ENCODE assay signal across 19 cellular contexts in genomic region chr3:25354071-25354470, GRCh38.
DNase-seq lines count a peak whose midpoint lies in the region; ATAC-seq and TF ChIP-seq lines count a peak whose summit lies in the region.
"Had no signal": no experiment of that assay in that cellular context is flagged by ENCODE, and none has a peak within 500 bp of the region (broad histone marks: within the 10 kb centered on the region; RNA-seq: fewer than 3 reads in every experiment).

No MANE protein-coding gene starts in this region.

- CTCF ChIA-PET in CD4-positive, alpha-beta memory T cell (lab: Charles Lee; ENCODE audit: partially characterized antibody), result no interaction called here

- H3K4me1 ChIP-seq in Peyer's patch, result no peaks in the 10 kb centered on the region
- H3K4me1 ChIP-seq in CD4-positive, alpha-beta memory T cell (ENCODE audit: insufficient read depth, low read length), result no peaks in the 10 kb centered on the region
- H3K4me1 ChIP-seq: BE2C had no signal

- H3K4me3 Mint-ChIP-seq in HFFc6 (peak overlapping the region; percentile 58; the same call in 1 of the 2 replicates), chondrocyte (ENCODE audit: unreplicated experiment) (no peak overlapping the region), nephron (no peak overlapping the region)
- no peak overlapping the region for H3K4me3 Mint-ChIP-seq in CD4-positive, alpha-beta memory T cell
- H3K4me3 Mint-ChIP-seq: CD8-positive, alpha-beta memory T cell; IgD-negative memory B cell had no signal

- no peaks in the 10 kb centered on the region for H3K27me3 ChIP-seq in Peyer's patch
- no peaks in the 10 kb centered on the region for H3K27me3 ChIP-seq in CD4-positive, alpha-beta memory T cell (ENCODE audit: insufficient read depth, low read length)
- H3K27me3 ChIP-seq: BE2C had no signal

- peak overlapping the region; percentile 52; the same call in 1 of the 2 replicates for H3K27ac Mint-ChIP-seq in HFFc6
- peak overlapping the region; percentile 82 for H3K27ac Mint-ChIP-seq in chondrocyte (ENCODE audit: unreplicated experiment)
- H3K27ac Mint-ChIP-seq in nephron, result peak overlapping the region; percentile 25 to 71 (median 54)
- no peak overlapping the region for H3K27ac Mint-ChIP-seq in CD4-positive, alpha-beta memory T cell
- H3K27ac Mint-ChIP-seq: CD8-positive, alpha-beta memory T cell; IgD-negative memory B cell had no signal

- ATAC-seq in GM21367 (IDR thresholded peaks at IDR 0.05; ENCODE audit: unreplicated experiment) (no peak), HG03520 (IDR thresholded peaks at IDR 0.05; ENCODE audit: unreplicated experiment) (no peak)
- ATAC-seq: Panc1 had no signal

- H3K27ac ChIP-seq in Peyer's patch, result no peak overlapping the region
- no peak overlapping the region for H3K27ac ChIP-seq in CD4-positive, alpha-beta memory T cell (ENCODE audit: low read depth, low read length)

- intact Hi-C loops in CD4-positive, alpha-beta memory T cell (cut with micrococcal nuclease), result no loop called here

- H3K9me3 Mint-ChIP-seq in HFFc6, result peaks cover 12% of the 10 kb centered on the region
- H3K9me3 Mint-ChIP-seq in chondrocyte (ENCODE audit: low read depth), result peaks cover 10% of the 10 kb centered on the region
- H3K9me3 Mint-ChIP-seq in nephron, result peaks cover 6% of the 10 kb centered on the region
- peaks cover 0 to 7% (median 3%) of the 10 kb centered on the region in 8 donors for H3K9me3 Mint-ChIP-seq in CD4-positive, alpha-beta memory T cell

- TF ChIP-seq CTCF in HFFc6 (IDR thresholded peaks at IDR 0.05), result no peak
- no peak for TF ChIP-seq CTCF in chondrocyte (IDR thresholded peaks at IDR 0.05)
- TF ChIP-seq CTCF in nephron (IDR thresholded peaks at IDR 0.05; ENCODE audit: unreplicated experiment in 3 of 3), result no peak
- TF ChIP-seq CTCF in Peyer's patch (IDR thresholded peaks at IDR 0.05), result no peak

- no peak for TF ChIP-seq POLR2A in Peyer's patch (IDR thresholded peaks at IDR 0.05)

- peak; percentile 19 for DNase-seq in AG08395 (ENCODE audit: low spot score)
- no peak for DNase-seq in HFFc6
- DNase-seq in chondrocyte (ENCODE audit: low spot score), result no peak
- no peak for DNase-seq in Peyer's patch
- no peak for DNase-seq in CD4-positive, alpha-beta memory T cell
- DNase-seq: BE2C; CD8-positive, alpha-beta memory T cell; DND-41; MV-4-11; NCI-H1417 treated with DMSO at 0.1 percent for 48 hours; NCI-H2029 treated with DMSO at 0.1 percent for 48 hours; NCI-H510A; NCI-H82; SHP77 had no signal

- H3K27me3 Mint-ChIP-seq in HFFc6 (ENCODE audit: insufficient read depth), result no peaks in the 10 kb centered on the region
- H3K27me3 Mint-ChIP-seq in chondrocyte (ENCODE audit: low read depth), result no peaks in the 10 kb centered on the region
- peaks cover 4% of the 10 kb centered on the region for H3K27me3 Mint-ChIP-seq in nephron (ENCODE audit: low read depth)
- H3K27me3 Mint-ChIP-seq in CD4-positive, alpha-beta memory T cell, result no peaks in the 10 kb centered on the region
- H3K27me3 Mint-ChIP-seq: IgD-negative memory B cell had no signal

- H3K36me3 Mint-ChIP-seq in HFFc6 (ENCODE audit: low read depth) (no peaks in the 10 kb centered on the region), chondrocyte (ENCODE audit: low read depth) (peaks cover 4% of the 10 kb centered on the region), nephron (ENCODE audit: low read depth) (peaks cover 3% of the 10 kb centered on the region)
- no peaks in the 10 kb centered on the region for H3K36me3 Mint-ChIP-seq in CD4-positive, alpha-beta memory T cell
- H3K36me3 Mint-ChIP-seq: CD8-positive, alpha-beta memory T cell; IgD-negative memory B cell had no signal

- H3K36me3 ChIP-seq in Peyer's patch, result no peaks in the 10 kb centered on the region
- no peaks in the 10 kb centered on the region for H3K36me3 ChIP-seq in CD4-positive, alpha-beta memory T cell (ENCODE audit: insufficient read depth, low read length)
- H3K36me3 ChIP-seq: BE2C had no signal

- H3K4me1 Mint-ChIP-seq in HFFc6 (ENCODE audit: low read depth), result peaks cover 19% of the 10 kb centered on the region; the same call in 1 of the 2 replicates
- H3K4me1 Mint-ChIP-seq in chondrocyte (ENCODE audit: low read depth), result peaks cover 45% of the 10 kb centered on the region
- peaks cover 27% of the 10 kb centered on the region for H3K4me1 Mint-ChIP-seq in nephron
- no peaks in the 10 kb centered on the region for H3K4me1 Mint-ChIP-seq in CD4-positive, alpha-beta memory T cell
- H3K4me1 Mint-ChIP-seq: CD8-positive, alpha-beta memory T cell; IgD-negative memory B cell had no signal

- POLR2A ChIA-PET in CD4-positive, alpha-beta memory T cell (lab: Charles Lee; ENCODE audit: partially characterized antibody), result no interaction called here

- no peaks in the 10 kb centered on the region for H3K9me3 ChIP-seq in Peyer's patch
- no peaks in the 10 kb centered on the region for H3K9me3 ChIP-seq in CD4-positive, alpha-beta memory T cell (ENCODE audit: control insufficient read depth in 1 of 2, low read length in 2 of 2)
- H3K9me3 ChIP-seq: BE2C had no signal

- H3K4me3 ChIP-seq in Peyer's patch, result no peak overlapping the region
- no peak overlapping the region for H3K4me3 ChIP-seq in CD4-positive, alpha-beta memory T cell (ENCODE audit: low read length in 2 of 2)

Comparison
In these comparisons a context has a peak if more than half of its experiments do, and no peak if none do; other contexts are left out.
1. H3K27ac Mint-ChIP-seq: peak in HFFc6 (single experiment), chondrocyte (single experiment) and nephron (3 of 3); none in CD4-positive, alpha-beta memory T cell (0 of 7).